ENCODE assay signal across 19 cellular contexts in the genomic region with DNA sequence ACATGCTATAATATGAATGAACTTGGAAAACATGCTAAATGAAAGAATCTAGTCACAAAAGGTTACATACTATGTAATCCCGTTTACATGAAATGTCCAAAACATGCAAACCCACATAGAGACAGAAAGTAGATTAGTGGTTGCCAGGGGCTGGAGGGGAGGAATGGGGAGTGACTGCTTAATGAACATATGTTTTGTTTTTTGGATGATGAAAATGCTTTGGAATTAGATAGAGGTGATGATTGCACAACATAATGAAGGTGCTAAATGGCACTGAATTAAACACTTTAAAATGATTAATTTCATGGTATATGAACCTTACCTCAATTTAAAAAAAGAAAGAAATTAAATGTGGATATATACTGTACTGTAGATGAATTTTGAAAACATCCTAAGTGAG.
"Had no signal": no experiment of that assay in that cellular context is flagged by ENCODE, and none has a peak within 500 bp of the region (broad histone marks: within the 10 kb centered on the region; RNA-seq: fewer than 3 reads in every experiment).

No MANE protein-coding gene starts in this region.

- H3K36me3 Mint-ChIP-seq: brain, memory B cell had no signal

- H3K9me3 Mint-ChIP-seq: brain; dendritic cell treated with granulocyte-macrophage colony-stimulating factor and Interleukin-4, amounts not matched to agents 40 ng/mL and 50 ng/mL, for 4 days; memory B cell had no signal

- H3K27me3 ChIP-seq: heart right ventricle had no signal

- ATAC-seq: heart right ventricle, left cardiac atrium had no signal

- DNase-seq: activated CD4-positive, alpha-beta T cell treated with anti-CD3 and anti-CD28 coated beads for 1 hour; activated CD4-positive, alpha-beta T cell treated with anti-CD3 and anti-CD28 coated beads, Interleukin-2, amount 50 U/mL, for 4 hours; activated naive CD4-positive, alpha-beta T cell treated with Interleukin-2 at 50 U/mL for 16 hours; activated T-cell treated with anti-CD3 and anti-CD28 coated beads, Interleukin-2, amount 50 U/mL, for 1 hour; aorta; caudate nucleus; effector CD8-positive, alpha-beta T cell; erythroblast; foreskin fibroblast; heart right ventricle; islet precursor cell; left cardiac atrium; stimulated activated CD4-positive, alpha-beta T cell treated with anti-CD3 and anti-CD28 coated beads, Interleukin-4, amount 100 ng/mL, for 1 hour; stimulated activated naive CD4-positive, alpha-beta T cell; T-helper 1 cell had no signal

- H3K4me3 Mint-ChIP-seq: brain; dendritic cell treated with granulocyte-macrophage colony-stimulating factor and Interleukin-4, amounts not matched to agents 40 ng/mL and 50 ng/mL, for 4 days; memory B cell had no signal

- H3K9me3 ChIP-seq: heart right ventricle, prostate gland had no signal

- H3K27ac Mint-ChIP-seq: dendritic cell treated with granulocyte-macrophage colony-stimulating factor and Interleukin-4, amounts not matched to agents 40 ng/mL and 50 ng/mL, for 4 days; memory B cell had no signal

- H3K27ac ChIP-seq: heart right ventricle, prostate gland had no signal
